ENCODE assay signal across 19 cellular contexts in genomic region chr2:37173741-37174140, GRCh38. TPM values are rescaled to one million over a fixed set of nuclear protein-coding genes. Genes with fewer than 3 reads are reported as not detected.
A peak's percentile ranks its signal among the peaks of the same experiment; 100 is the strongest.
DNase-seq lines count a peak whose midpoint lies in the region; ATAC-seq, FAIRE-seq and TF ChIP-seq lines count a peak whose summit lies in the region.
"Had no signal": no experiment of that assay in that cellular context is flagged by ENCODE, and none has a peak within 500 bp of the region (broad histone marks: within the 10 kb centered on the region; RNA-seq: fewer than 3 reads in every experiment).

No MANE protein-coding gene starts in this region.

- H3K4me3 ChIP-seq in GM23338 (no peak overlapping the region), bronchial epithelial cell (ENCODE audit: low read depth, low read length) (no peak overlapping the region), foreskin fibroblast (ENCODE audit: low read depth in 1 of 2, low read length in 2 of 2) (no peak overlapping the region), mesenchymal stem cell (ENCODE audit: insufficient read depth in 1 of 2, low read depth in 1 of 2, low read length in 2 of 2) (no peak overlapping the region), mucosa of descending colon (no peak overlapping the region)
- H3K4me3 ChIP-seq: BLaER1 had no signal

- H3K27me3 Mint-ChIP-seq in GM23338 (ENCODE audit: insufficient read depth, low read depth, poor library complexity) (peaks cover 1% of the 10 kb centered on the region), neural crest cell (ENCODE audit: low read depth) (no peaks in the 10 kb centered on the region)

- no peaks in the 10 kb centered on the region for H3K36me3 Mint-ChIP-seq in GM23338 (ENCODE audit: low read depth)
- no peaks in the 10 kb centered on the region for H3K36me3 Mint-ChIP-seq in neural crest cell (ENCODE audit: low read depth)
- H3K36me3 Mint-ChIP-seq: CD14-positive monocyte; CD8-positive, alpha-beta T cell had no signal

- H3K4me1 ChIP-seq in GM23338 (ENCODE audit: insufficient read depth) (no peaks in the 10 kb centered on the region), mesenchymal stem cell (ENCODE audit: control insufficient read depth, insufficient read depth, low read depth, low read length) (no peaks in the 10 kb centered on the region), mucosa of descending colon (ENCODE audit: low read depth) (no peaks in the 10 kb centered on the region)
- H3K4me1 ChIP-seq: BLaER1 had no signal

- H3K9me3 ChIP-seq in mesenchymal stem cell (ENCODE audit: control insufficient read depth, low read length) (no peaks in the 10 kb centered on the region), mucosa of descending colon (no peaks in the 10 kb centered on the region)
- H3K9me3 ChIP-seq: BLaER1 had no signal

- H3K79me1 ChIP-seq in mesenchymal stem cell (replicated peaks; ENCODE audit: low read length, poor library complexity, severe bottlenecking) = no peaks in the 10 kb centered on the region

- H2AK5ac ChIP-seq in mesenchymal stem cell (ENCODE audit: low read length, severe bottlenecking) = no peak overlapping the region

- H2AFZ ChIP-seq in GM23338 = peak overlapping the region; percentile 43
- no peak overlapping the region for H2AFZ ChIP-seq in mesenchymal stem cell (ENCODE audit: low read depth, low read length)

- WGBS in mesenchymal stem cell = 63% methylated on average over 1 of the region's 1 CpG

- H3K9ac ChIP-seq in mesenchymal stem cell (ENCODE audit: low read length) = no peak overlapping the region
- H3K9ac ChIP-seq: BLaER1 had no signal

- H3K4me2 ChIP-seq in GM23338 (no peak overlapping the region), mesenchymal stem cell (ENCODE audit: low read length, poor library complexity, severe bottlenecking) (no peak overlapping the region)
- H3K4me2 ChIP-seq: BLaER1 had no signal

- H3K4me3 Mint-ChIP-seq in GM23338 (no peak overlapping the region), neural crest cell (no peak overlapping the region)
- H3K4me3 Mint-ChIP-seq: CD14-positive monocyte; CD8-positive, alpha-beta T cell; H9 had no signal

- no peaks in the 10 kb centered on the region for H3K79me2 ChIP-seq in GM23338 (replicated peaks; ENCODE audit: insufficient read depth)

- H3K18ac ChIP-seq in mesenchymal stem cell (ENCODE audit: low read depth in 1 of 2, low read length in 2 of 2) = no peak overlapping the region

- no peaks in the 10 kb centered on the region for H3K27me3 ChIP-seq in GM23338 (ENCODE audit: insufficient read depth)
- H3K27me3 ChIP-seq in bronchial epithelial cell (ENCODE audit: control insufficient read depth, insufficient read depth, low read length) = no peaks in the 10 kb centered on the region
- no peaks in the 10 kb centered on the region for H3K27me3 ChIP-seq in mesenchymal stem cell (ENCODE audit: control insufficient read depth in 1 of 2, insufficient read depth in 1 of 2, low read length in 2 of 2)
- H3K27me3 ChIP-seq: BLaER1 had no signal

- H3K27ac ChIP-seq in GM23338 (ENCODE audit: low read depth) (no peak overlapping the region), mesenchymal stem cell (ENCODE audit: low read length, poor library complexity, severe bottlenecking) (no peak overlapping the region)
- H3K27ac ChIP-seq: BLaER1 had no signal

- no peaks in the 10 kb centered on the region for H4K20me1 ChIP-seq in GM23338 (replicated peaks; ENCODE audit: insufficient read depth)
- H4K20me1 ChIP-seq: BLaER1 had no signal

- TF ChIP-seq CTCF in GM23338 (conservative IDR thresholded peaks at IDR 0.05; ENCODE audit: low read depth in 2 of 2) (no peak), bronchial epithelial cell (IDR thresholded peaks at IDR 0.05; ENCODE audit: insufficient read depth, low read length, severe bottlenecking) (no peak), neural crest cell (conservative IDR thresholded peaks at IDR 0.05) (no peak), foreskin fibroblast (IDR thresholded peaks at IDR 0.05; ENCODE audit: low read depth, low read length) (no peak), mucosa of descending colon (IDR thresholded peaks at IDR 0.05) (no peak)

- H3K14ac ChIP-seq in mesenchymal stem cell (ENCODE audit: low read length in 2 of 2) = no peak overlapping the region

- no peaks in the 10 kb centered on the region for H3F3A ChIP-seq in GM23338 (replicated peaks; ENCODE audit: low read depth)

- H2BK5ac ChIP-seq in mesenchymal stem cell (ENCODE audit: low read depth, low read length, poor library complexity, severe bottlenecking) = no peak overlapping the region

- no peak overlapping the region for H2BK12ac ChIP-seq in mesenchymal stem cell (ENCODE audit: low read length in 2 of 2)

- no peak overlapping the region for H4K91ac ChIP-seq in mesenchymal stem cell (ENCODE audit: low read length)

- no peak overlapping the region for H2BK120ac ChIP-seq in mesenchymal stem cell (ENCODE audit: low read depth, low read length)

- H3K36me3 ChIP-seq in GM23338 (ENCODE audit: insufficient read depth) (no peaks in the 10 kb centered on the region), bronchial epithelial cell (ENCODE audit: control insufficient read depth, insufficient read depth, low read length) (no peaks in the 10 kb centered on the region), mesenchymal stem cell (ENCODE audit: control insufficient read depth in 1 of 2, insufficient read depth in 2 of 2, low read depth in 1 of 2, low read length in 2 of 2) (no peaks in the 10 kb centered on the region), mucosa of descending colon (ENCODE audit: low read depth) (no peaks in the 10 kb centered on the region)
- H3K36me3 ChIP-seq: BLaER1 had no signal

- no peak for DNase-seq in GM23338 (ENCODE audit: low spot score)
- DNase-seq in bronchial epithelial cell (ENCODE audit: low read depth) = no peak
- DNase-seq in neural crest cell (ENCODE audit: low read depth, low spot score) = no peak
- DNase-seq in foreskin fibroblast = no peak
- DNase-seq in mesenchymal stem cell = no peak
- DNase-seq in mucosa of descending colon = no peak
- no peak for DNase-seq in activated naive CD4-positive, alpha-beta T cell (lab: John Stamatoyannopoulos, UW)
- DNase-seq: 8988T; Calu3; CD8-positive, alpha-beta T cell; DMS79 treated with DMSO at 0.1 percent for 48 hours; GF-D8; GOT3; H9 had no signal

- H3K9me2 ChIP-seq in GM23338 (ENCODE audit: insufficient read depth) = no peaks in the 10 kb centered on the region

- H3K9me3 Mint-ChIP-seq in GM23338 = no peaks in the 10 kb centered on the region; the same call in 2 of the 3 replicates
- H3K9me3 Mint-ChIP-seq in neural crest cell = no peaks in the 10 kb centered on the region
- H3K9me3 Mint-ChIP-seq: CD14-positive monocyte; CD8-positive, alpha-beta T cell; H9 had no signal

- ATAC-seq in GM23338 = no peak
- ATAC-seq in mucosa of descending colon = no peak
- ATAC-seq: CD8-positive, alpha-beta T cell had no signal

- H3K4ac ChIP-seq in mesenchymal stem cell (ENCODE audit: low read depth in 1 of 2, low read length in 2 of 2) = no peak overlapping the region

- H3K4me1 Mint-ChIP-seq in GM23338 = peaks cover under 1% of the 10 kb centered on the region; the same call in 1 of the 3 replicates
- H3K4me1 Mint-ChIP-seq in neural crest cell = no peaks in the 10 kb centered on the region
- H3K4me1 Mint-ChIP-seq: CD14-positive monocyte had no signal

- H2BK15ac ChIP-seq in mesenchymal stem cell (ENCODE audit: low read depth, poor library complexity, severe bottlenecking) = no peak overlapping the region

- H4K8ac ChIP-seq in mesenchymal stem cell (ENCODE audit: low read length) = no peak overlapping the region

- H3K27ac Mint-ChIP-seq in GM23338 = no peak overlapping the region
- peak overlapping the region; percentile 3 for H3K27ac Mint-ChIP-seq in neural crest cell (ENCODE audit: unreplicated experiment)
- H3K27ac Mint-ChIP-seq: CD14-positive monocyte; CD8-positive, alpha-beta T cell; H9 had no signal

- intact Hi-C loops in mucosa of descending colon (cut with DNase I, micrococcal nuclease) = no loop called here

- FAIRE-seq in bronchial epithelial cell (lab: Jason Lieb, UNC) = peak; percentile 81

- no peak overlapping the region for H3K23ac ChIP-seq in mesenchymal stem cell (ENCODE audit: low read length in 2 of 2)

TF ChIP-seq in GM23338, 12 proteins besides CTCF, POLR2A, EP300 and RAD21 (continues in another document):
- no peak for TF ChIP-seq NANOG (IDR thresholded peaks at IDR 0.05; ENCODE audit: borderline replicate concordance)

RNA-seq across cellular contexts. Expression of gene SULT6B1, which starts 14.7 kb away (rescaled TPM):
- total RNA-seq in GM23338 (2014; rRNA removed; shearing (Covaris generic)) = not detected in 2 replicates
- polyA plus RNA-seq in GM23338 (2016; fragmentation: Nextera tagmentation; extraction: Ambion mirVana) = not detected in 2 replicates
- not detected in 2 replicates for total RNA-seq in bronchial epithelial cell
- not detected in 2 replicates for total RNA-seq in neural crest cell
- not detected for polyA plus RNA-seq in mesenchymal stem cell (2013, experiment 1 of 2)
- polyA plus RNA-seq in mesenchymal stem cell (2013, experiment 2 of 2) = not detected
- total RNA-seq in mucosa of descending colon = not detected
- total RNA-seq: A673; Calu3; CD8-positive, alpha-beta T cell; H9; HT-29 had no signal
- polyA plus RNA-seq: AG04450, CD14-positive monocyte had no signal

RNA-seq across cellular contexts. Expression of gene EIF2AK2, which starts 17.0 kb away (rescaled TPM):
- total RNA-seq in GM23338 (2014; rRNA removed; shearing (Covaris generic)) = 35.5 and 37.6 TPM in 2 replicates
- 23.9 and 33.8 TPM in 2 replicates for polyA plus RNA-seq in GM23338 (2016; fragmentation: Nextera tagmentation; extraction: Ambion mirVana)
- total RNA-seq in bronchial epithelial cell (10.5 and 11.1 TPM in 2 replicates), neural crest cell (34.1 and 37.3 TPM in 2 replicates), mucosa of descending colon (10 to 100 TPM; 27.5 to 48.8 (median 33.2) TPM)
- polyA plus RNA-seq in mesenchymal stem cell (2013, experiment 1 of 2) = 38.2 TPM
- 39.0 TPM for polyA plus RNA-seq in mesenchymal stem cell (2013, experiment 2 of 2)

RNA-seq across cellular contexts. Expression of gene CEBPZOS, which starts 22.6 kb away (rescaled TPM):
- total RNA-seq in GM23338 (2014; rRNA removed; shearing (Covaris generic)) = 78.4 and 83.6 TPM in 2 replicates
- polyA plus RNA-seq in GM23338 (2016; fragmentation: Nextera tagmentation; extraction: Ambion mirVana) = 176 and 191 TPM in 2 replicates
- total RNA-seq in bronchial epithelial cell (7.6 and 16.3 TPM in 2 replicates), neural crest cell (not detected in 2 replicates), mucosa of descending colon (10 to 100 TPM; 34.2 to 50.5 (median 37.8) TPM)
- polyA plus RNA-seq in mesenchymal stem cell (2013, experiment 1 of 2) = 41.3 TPM
- polyA plus RNA-seq in mesenchymal stem cell (2013, experiment 2 of 2) = 42.9 TPM

RNA-seq across cellular contexts. Expression of gene CEBPZ, which starts 57.7 kb away (rescaled TPM):
- total RNA-seq in GM23338 (2014; rRNA removed; shearing (Covaris generic)) = 133 and 135 TPM in 2 replicates
- 173 and 185 TPM in 2 replicates for polyA plus RNA-seq in GM23338 (2016; fragmentation: Nextera tagmentation; extraction: Ambion mirVana)
- total RNA-seq in bronchial epithelial cell (53.5 and 62.9 TPM in 2 replicates), neural crest cell (55.0 and 60.4 TPM in 2 replicates), mucosa of descending colon (10 to 100 TPM; 30.8 to 51.5 (median 32.8) TPM)
- polyA plus RNA-seq in mesenchymal stem cell (2013, experiment 1 of 2) = 27.8 TPM
- polyA plus RNA-seq in mesenchymal stem cell (2013, experiment 2 of 2) = 28.1 TPM

RNA-seq across cellular contexts. Expression of gene NDUFAF7, which starts 57.7 kb away (rescaled TPM):
- 47.4 and 52.8 TPM in 2 replicates for total RNA-seq in GM23338 (2014; rRNA removed; shearing (Covaris generic))
- 44.3 and 58.2 TPM in 2 replicates for polyA plus RNA-seq in GM23338 (2016; fragmentation: Nextera tagmentation; extraction: Ambion mirVana)
- total RNA-seq in bronchial epithelial cell = 15.5 and 17.9 TPM in 2 replicates
- total RNA-seq in neural crest cell = 21.9 and 25.1 TPM in 2 replicates
- polyA plus RNA-seq in mesenchymal stem cell (2013, experiment 1 of 2) = 9.6 TPM
- polyA plus RNA-seq in mesenchymal stem cell (2013, experiment 2 of 2) = 9.9 TPM
- total RNA-seq in mucosa of descending colon = 10 to 100 TPM; 13.2 to 21.6 (median 14.0) TPM
